Comparison of ENCODE assay signal across 21 cellular contexts in the genomic region with DNA sequence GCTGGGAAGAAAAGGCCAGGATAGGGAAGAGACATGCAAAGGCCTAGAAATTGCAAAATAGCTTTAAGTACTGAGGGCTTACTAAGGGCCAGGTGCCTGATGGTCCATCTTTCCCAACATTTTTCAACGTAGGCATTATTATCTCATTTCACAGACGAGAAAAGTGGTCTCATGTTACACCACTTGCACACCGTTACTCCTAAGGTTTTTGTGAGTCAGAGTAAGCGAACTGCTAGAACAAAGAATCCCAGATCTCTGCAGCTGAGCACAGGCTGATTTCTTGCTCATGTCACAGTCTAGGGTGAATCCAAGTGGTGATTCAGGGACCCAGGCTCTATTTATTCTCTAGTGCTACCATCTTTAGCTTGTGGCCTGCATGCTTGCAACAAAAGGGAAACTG. TPM values are rescaled to one million over a fixed set of nuclear protein-coding genes. Genes with fewer than 3 reads are reported as not detected.
A peak's percentile ranks its signal among the peaks of the same experiment; 100 is the strongest.
DNase-seq lines count a peak whose midpoint lies in the region; ATAC-seq and TF ChIP-seq lines count a peak whose summit lies in the region.
"Had no signal": no experiment of that assay in that cellular context is flagged by ENCODE, and none has a peak within 500 bp of the region (broad histone marks: within the 10 kb centered on the region; RNA-seq: fewer than 3 reads in every experiment).

No MANE protein-coding gene starts in this region.

- no peak overlapping the region for H3K4ac ChIP-seq in IMR-90 (ENCODE audit: low read depth, low read length)

- H3K27ac ChIP-seq in IMR-90 (ENCODE audit: insufficient read depth, low read length) (no peak overlapping the region), cingulate gyrus (ENCODE audit: low read depth, low read length) (peak overlapping the region; percentile 47), lower lobe of right lung (no peak overlapping the region)
- H3K27ac ChIP-seq: GM23248, RWPE1, upper lobe of right lung had no signal

- no CpG with 5 or more reads among the region's 4 CpGs for WGBS in IMR-90 (ENCODE audit: extremely low coverage in 2 of 2, insufficient read length in 1 of 2), 2 experiments

- no peak overlapping the region for H3K14ac ChIP-seq in IMR-90 (replicated peaks; ENCODE audit: low read depth, low read length)

- no peak overlapping the region for H3K9ac ChIP-seq in IMR-90 (ENCODE audit: low read depth, low read length)
- H3K9ac ChIP-seq: GM23248 had no signal

- no peaks in the 10 kb centered on the region for H4K20me1 ChIP-seq in IMR-90 (ENCODE audit: insufficient read depth, low read length)

- H2BK5ac ChIP-seq in IMR-90 (ENCODE audit: low read depth, low read length, poor library complexity, severe bottlenecking), result no peak overlapping the region

- no peak overlapping the region for H3K56ac ChIP-seq in IMR-90 (ENCODE audit: extremely low read depth, insufficient read depth, low read length)

- no peak overlapping the region for H2AFZ ChIP-seq in IMR-90 (replicated peaks; ENCODE audit: low read length, poor library complexity)
- H2AFZ ChIP-seq: GM23248 had no signal

- no peak overlapping the region for H3K4me2 ChIP-seq in IMR-90 (ENCODE audit: low read depth, low read length)

- H3K79me1 ChIP-seq in IMR-90 (ENCODE audit: low read depth in 1 of 2, low read length in 2 of 2), result no peaks in the 10 kb centered on the region

- in situ Hi-C loops in IMR-90 (cut with MboI; ENCODE audit: low sequenced_read_pairs), result no loop called here

- H4K8ac ChIP-seq in IMR-90 (ENCODE audit: low read depth in 2 of 2, low read length in 2 of 2), result no peak overlapping the region

- intact Hi-C loops in IMR-90 (cut with micrococcal nuclease), result no loop called here
- intact Hi-C loops in lower lobe of right lung (cut with DNase I), result no loop called here

- no peaks in the 10 kb centered on the region for H3K4me1 ChIP-seq in IMR-90 (ENCODE audit: control insufficient read depth, insufficient read depth, low read length)
- H3K4me1 ChIP-seq in lower lobe of right lung, result no peaks in the 10 kb centered on the region
- H3K4me1 ChIP-seq: upper lobe of right lung had no signal

- no peak overlapping the region for H2BK15ac ChIP-seq in IMR-90 (ENCODE audit: low read depth, low read length)

- CTCF ChIA-PET in IMR-90 (lab: Yijun Ruan, JAX), result no interaction called here

- TF ChIP-seq CTCF in IMR-90 (conservative IDR thresholded peaks at IDR 0.05; ENCODE audit: low read depth, low read length) (no peak), lower lobe of right lung (IDR thresholded peaks at IDR 0.05) (no peak)

- H2AK9ac ChIP-seq in IMR-90 (replicated peaks; ENCODE audit: low read depth, low read length, poor library complexity), result no peak overlapping the region

- no peaks in the 10 kb centered on the region for H3K9me3 ChIP-seq in IMR-90 (ENCODE audit: control insufficient read depth, insufficient read depth, low read length)
- no peaks in the 10 kb centered on the region for H3K9me3 ChIP-seq in lower lobe of right lung
- H3K9me3 ChIP-seq: upper lobe of right lung had no signal

- no peak overlapping the region for H2AK5ac ChIP-seq in IMR-90 (ENCODE audit: low read depth, low read length)

- dilution Hi-C loops in IMR-90 (cut with HindIII; ENCODE audit: low sequenced_read_pairs, unreplicated experiment), result no loop called here

- H3K23ac ChIP-seq in IMR-90 (ENCODE audit: low read depth, low read length), result no peak overlapping the region

- no peak overlapping the region for H2BK20ac ChIP-seq in IMR-90 (ENCODE audit: low read depth, low read length)

- peaks cover 30% of the 10 kb centered on the region for H3K27me3 ChIP-seq in IMR-90 (ENCODE audit: control insufficient read depth, insufficient read depth, low read length)
- H3K27me3 ChIP-seq in lower lobe of right lung (ENCODE audit: low read depth), result peaks cover 6% of the 10 kb centered on the region
- H3K27me3 ChIP-seq: upper lobe of right lung had no signal

- no peak overlapping the region for H2BK120ac ChIP-seq in IMR-90 (ENCODE audit: low read depth, low read length)

- POLR2A ChIA-PET in IMR-90 (lab: Charles Lee; ENCODE audit: unreplicated experiment), result no interaction called here

- DNase-seq in NCI-H2171 treated with DMSO at 0.1 percent for 48 hours (lab: John Stamatoyannopoulos, UW) (peak; percentile 47), NCI-H2171 (lab: John Stamatoyannopoulos, UW) (no peak), IMR-90 (peak; percentile 54), non-pigmented ciliary epithelial cell (ENCODE audit: low read depth) (peak; percentile 61), lower lobe of right lung (no peak), nucleus accumbens (lab: John Stamatoyannopoulos, UW) (no peak)
- DNase-seq: activated CD4-positive, alpha-beta T cell treated with anti-CD3 and anti-CD28 coated beads, Interleukin-2, amount 10 ng/mL, durations not matched to agents 24 days and 14 days; activated gamma-delta T cell; GM23248; mammary epithelial cell; naive B cell; NCI-H1436 treated with DMSO at 0.1 percent for 48 hours; NCI-H446; stimulated activated naive CD8-positive, alpha-beta T cell treated with anti-CD3 and anti-CD28 coated beads, Interleukin-15, Interleukin-2, amounts not matched to agents 100 U/mL and 50 U/mL, for 24 hours had no signal

- H3K9me1 ChIP-seq in IMR-90 (ENCODE audit: insufficient read depth, low read length), result no peaks in the 10 kb centered on the region

- no TSS peak for BruUV-seq in IMR-90 (replicated peaks; lab: Mats Ljungman, UMichigan)

- TF ChIP-seq RAD21 in IMR-90 (IDR thresholded peaks at IDR 0.05; ENCODE audit: low read length), result no peak

- H3K36me3 ChIP-seq in IMR-90 (ENCODE audit: control insufficient read depth, insufficient read depth, low read length) (no peaks in the 10 kb centered on the region), lower lobe of right lung (no peaks in the 10 kb centered on the region)
- H3K36me3 ChIP-seq: upper lobe of right lung had no signal

- TF ChIP-seq POLR2A in IMR-90 (IDR thresholded peaks at IDR 0.05; ENCODE audit: low read depth, low read length), result no peak

- ATAC-seq in IMR-90 (ENCODE audit: low read depth), result no peak
- ATAC-seq in lower lobe of right lung, result no peak
- no peak for ATAC-seq in HG03175 (IDR thresholded peaks at IDR 0.05; ENCODE audit: unreplicated experiment)
- ATAC-seq: stimulated activated naive CD8-positive, alpha-beta T cell treated with anti-CD3 and anti-CD28 coated beads, Interleukin-15, Interleukin-2, amounts not matched to agents 100 U/mL and 50 U/mL, for 24 hours; upper lobe of right lung had no signal

- no peak overlapping the region for H3K18ac ChIP-seq in IMR-90 (ENCODE audit: low read depth, low read length)

- no peak overlapping the region for H4K91ac ChIP-seq in IMR-90 (ENCODE audit: insufficient read depth, low read depth, low read length)

- no peak overlapping the region for H4K5ac ChIP-seq in IMR-90 (ENCODE audit: low read depth, low read length)

- H3K4me3 ChIP-seq in IMR-90 (ENCODE audit: insufficient read depth, low read depth, low read length) (no peak overlapping the region), lower lobe of right lung (no peak overlapping the region)
- H3K4me3 ChIP-seq: GM23248, upper lobe of right lung had no signal

TF ChIP-seq in IMR-90, 13 proteins besides CTCF, POLR2A, EP300 and RAD21:
- no peak for TF ChIP-seq NFE2L2 (IDR thresholded peaks at IDR 0.05; ENCODE audit: low read depth, low read length)
- no peak for TF ChIP-seq SMC3 (IDR thresholded peaks at IDR 0.05; ENCODE audit: low read depth, low read length)
TF ChIP-seq in IMR-90: peak in this region for 0.

RNA-seq across cellular contexts. Expression of gene ADRA2B, which starts 25.8 kb away (rescaled TPM):
- not detected in 2 replicates for total RNA-seq in IMR-90 (2012; rRNA removed)
- not detected in 2 replicates for polyA plus RNA-seq in IMR-90 (2012; rRNA removed)
- polyA plus RNA-seq in IMR-90 (2012; cell fraction: cytosol; rRNA removed), result not detected in 2 replicates
- 0.17 and 0.40 TPM in 2 replicates for polyA plus RNA-seq in IMR-90 (2012; cell fraction: nucleus; rRNA removed; ENCODE audit: low replicate concordance)
- 0.32 TPM for total RNA-seq in lower lobe of right lung
- total RNA-seq: GM23248 had no signal
- polyA plus RNA-seq: BJ, GM23248 had no signal

RNA-seq across cellular contexts. Expression of gene ASTL, which starts 47.8 kb away (rescaled TPM):
- total RNA-seq in IMR-90 (2012; rRNA removed) (not detected in 2 replicates), lower lobe of right lung (not detected)
- polyA plus RNA-seq in IMR-90 (2012; rRNA removed), result not detected in 2 replicates
- 0.04 TPM in 1 of 2 replicates, not detected in the other for polyA plus RNA-seq in IMR-90 (2012; cell fraction: cytosol; rRNA removed)
- 0.25 and 0.48 TPM in 2 replicates for polyA plus RNA-seq in IMR-90 (2012; cell fraction: nucleus; rRNA removed; ENCODE audit: low replicate concordance)
- total RNA-seq: GM23248, skeletal muscle tissue, upper lobe of right lung had no signal
- polyA plus RNA-seq: BJ, GM23248, mammary epithelial cell had no signal

RNA-seq across cellular contexts. Expression of gene DUSP2, which starts 54.7 kb away (rescaled TPM):
- 1.8 and 2.5 TPM in 2 replicates for total RNA-seq in IMR-90 (2012; rRNA removed)
- polyA plus RNA-seq in IMR-90 (2012; rRNA removed), result 3.8 and 4.8 TPM in 2 replicates
- 2.9 and 15.4 TPM in 2 replicates for polyA plus RNA-seq in IMR-90 (2012; cell fraction: cytosol; rRNA removed)
- 61.4 and 76.2 TPM in 2 replicates for polyA plus RNA-seq in IMR-90 (2012; cell fraction: nucleus; rRNA removed; ENCODE audit: low replicate concordance)
- 5.5 TPM for total RNA-seq in lower lobe of right lung

RNA-seq across cellular contexts. Expression of gene GPAT2, which starts 55.8 kb away (rescaled TPM):
- total RNA-seq in IMR-90 (2012; rRNA removed) (0.28 and 0.36 TPM in 2 replicates), lower lobe of right lung (4.3 TPM)
- 0.53 and 0.57 TPM in 2 replicates for polyA plus RNA-seq in IMR-90 (2012; rRNA removed)
- 0.36 TPM in 2 replicates for polyA plus RNA-seq in IMR-90 (2012; cell fraction: cytosol; rRNA removed)
- 0.88 and 2.4 TPM in 2 replicates for polyA plus RNA-seq in IMR-90 (2012; cell fraction: nucleus; rRNA removed; ENCODE audit: low replicate concordance)
- total RNA-seq: progenitor cell of endocrine pancreas had no signal
- polyA plus RNA-seq: mammary epithelial cell had no signal

Comparison
In these comparisons a context has a peak if more than half of its experiments do, and no peak if none do; other contexts are left out.
1. DNase-seq: peak in NCI-H2171 treated with DMSO at 0.1 percent for 48 hours (single experiment), IMR-90 (single experiment) and non-pigmented ciliary epithelial cell (single experiment); none in NCI-H2171 (single experiment), lower lobe of right lung (single experiment) and nucleus accumbens (0 of 56).